ENCODE assay signal across 24 cellular contexts in the genomic region with DNA sequence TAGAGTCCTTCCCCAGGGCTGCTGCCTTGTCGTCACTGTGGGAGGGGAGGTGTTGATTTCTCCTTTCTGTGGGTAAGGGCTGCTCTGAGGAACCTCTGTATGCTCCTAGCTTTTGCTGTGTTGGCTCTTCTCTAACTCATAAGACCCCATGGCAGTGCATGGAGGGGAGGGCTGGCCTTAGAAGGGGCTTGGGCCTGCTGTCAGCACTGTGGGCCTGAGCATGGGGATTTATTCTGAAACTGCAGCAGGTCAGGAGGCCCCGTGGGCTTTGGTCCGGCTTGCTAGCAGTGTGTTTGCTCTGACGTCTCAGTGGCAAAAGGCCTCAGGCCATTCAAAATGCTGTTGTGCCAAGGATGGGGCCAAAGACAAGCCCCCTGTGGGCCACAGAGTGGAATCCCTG. TPM values are rescaled to one million over a fixed set of nuclear protein-coding genes. Genes with fewer than 3 reads are reported as not detected.
A peak's percentile ranks its signal among the peaks of the same experiment; 100 is the strongest.
DNase-seq lines count a peak whose midpoint lies in the region; ATAC-seq and TF ChIP-seq lines count a peak whose summit lies in the region.
"Had no signal": no experiment of that assay in that cellular context is flagged by ENCODE, and none has a peak within 500 bp of the region (broad histone marks: within the 10 kb centered on the region; RNA-seq: fewer than 3 reads in every experiment).

No MANE protein-coding gene starts in this region.

- no peaks in the 10 kb centered on the region for H3K79me1 ChIP-seq in H9 (ENCODE audit: insufficient read depth, low read depth, low read length, poor library complexity, severe bottlenecking)

- H4K8ac ChIP-seq in H9 (replicated peaks; ENCODE audit: insufficient read length, low read depth, low read length): no peak overlapping the region

- no peaks in the 10 kb centered on the region for H3K79me2 ChIP-seq in H9 (ENCODE audit: insufficient read depth, low read length)

- TF ChIP-seq CTCF in Caco-2 (IDR thresholded peaks at IDR 0.05; ENCODE audit: insufficient read depth in 1 of 2, low read depth in 1 of 2, low read length in 1 of 2, severe bottlenecking in 1 of 2, unreplicated experiment in 1 of 2) (no peak), H9 (conservative IDR thresholded peaks at IDR 0.05) (no peak), stomach (IDR thresholded peaks at IDR 0.05) (no peak)

- H3K27me3 ChIP-seq in Caco-2 (replicated peaks; ENCODE audit: control insufficient read depth, insufficient read depth, low read length): no peaks in the 10 kb centered on the region
- H3K27me3 ChIP-seq in H9 (ENCODE audit: insufficient read depth, low read length): peaks cover 3% of the 10 kb centered on the region; the same call in 1 of the 2 replicates
- H3K27me3 ChIP-seq in stomach: peaks cover 0 to 7% (median 2%) of the 10 kb centered on the region in 3 donors

- H3K27ac ChIP-seq in H9 (ENCODE audit: insufficient read length, low read depth, low read length) (no peak overlapping the region), stomach (no peak overlapping the region)
- H3K27ac ChIP-seq: C4-2B, RWPE1 had no signal

- H3K36me3 Mint-ChIP-seq in Caco-2 (ENCODE audit: insufficient read depth, unreplicated experiment) (peaks cover 9% of the 10 kb centered on the region), H9 (ENCODE audit: insufficient read depth in 1 of 3, low read depth in 3 of 3) (no peaks in the 10 kb centered on the region; a peak in 1 of 7 replicates)
- peaks cover 9% of the 10 kb centered on the region for H3K36me3 Mint-ChIP-seq in effector memory CD8-positive, alpha-beta T cell (ENCODE audit: insufficient read depth)
- H3K36me3 Mint-ChIP-seq: CD8-positive, alpha-beta T cell had no signal

- H3K9me3 Mint-ChIP-seq in Caco-2 (ENCODE audit: unreplicated experiment): no peaks in the 10 kb centered on the region
- no peaks in the 10 kb centered on the region; a peak in 1 of 5 replicates for H3K9me3 Mint-ChIP-seq in H9
- H3K9me3 Mint-ChIP-seq in effector memory CD8-positive, alpha-beta T cell: no peaks in the 10 kb centered on the region
- H3K9me3 Mint-ChIP-seq: CD8-positive, alpha-beta T cell had no signal

- no peak overlapping the region for H3K56ac ChIP-seq in H9 (ENCODE audit: insufficient read length, low read depth, low read length)

- H3K18ac ChIP-seq in H9 (ENCODE audit: insufficient read length, low read depth, low read length): no peak overlapping the region

- H3T11ph ChIP-seq in H9 (ENCODE audit: low read length): no peak overlapping the region

- no peak overlapping the region for H2BK20ac ChIP-seq in H9 (ENCODE audit: low read depth, low read length, poor library complexity, severe bottlenecking)

- H3K4me1 Mint-ChIP-seq in Caco-2 (ENCODE audit: low read depth, unreplicated experiment) (peaks cover 10% of the 10 kb centered on the region), H9 (peaks cover 9 to 30% of the 10 kb centered on the region in 2 experiments)
- no peaks in the 10 kb centered on the region for H3K4me1 Mint-ChIP-seq in effector memory CD8-positive, alpha-beta T cell (ENCODE audit: low read depth in 2 of 2)
- H3K4me1 Mint-ChIP-seq: B cell had no signal

- H2BK15ac ChIP-seq in H9 (ENCODE audit: low read depth, low read length): no peak overlapping the region

- no peak overlapping the region for H3K9ac ChIP-seq in H9 (ENCODE audit: extremely low read depth, insufficient read length, low read length)

- H3K23ac ChIP-seq in H9 (ENCODE audit: insufficient read length, low read depth, low read length): no peak overlapping the region

- H3K27ac Mint-ChIP-seq in Caco-2 (ENCODE audit: unreplicated experiment) (peak overlapping the region; percentile 64), H9 (peak overlapping the region in 1 of 3 experiments; percentile 82; a peak in 1 of 7 replicates)
- H3K27ac Mint-ChIP-seq in effector memory CD8-positive, alpha-beta T cell: no peak overlapping the region
- H3K27ac Mint-ChIP-seq: B cell; CD8-positive, alpha-beta T cell had no signal

- POLR2A ChIA-PET in Caco-2 (lab: Charles Lee): interaction anchor here (0.6 kb wide), 1 partner anchor 113 kb away, joined by 8 read pairs; no protein-coding TSS in a partner anchor

- H3K4me2 ChIP-seq in H9 (ENCODE audit: insufficient read depth, insufficient read length, low read length): no peak overlapping the region

- H3K4me1 ChIP-seq in Caco-2 (peaks cover 24% of the 10 kb centered on the region), H9 (ENCODE audit: insufficient read depth, low read length) (no peaks in the 10 kb centered on the region; the same call in 1 of the 2 replicates), stomach (peaks cover under 1 to 6% (median 4%) of the 10 kb centered on the region in 4 donors)

- no peak overlapping the region for H2AFZ ChIP-seq in H9 (ENCODE audit: low read length)

- no peak for TF ChIP-seq POLR2A in stomach (IDR thresholded peaks at IDR 0.05)

- H2AK5ac ChIP-seq in H9 (ENCODE audit: insufficient read length, low read length): no peak overlapping the region

- no peak overlapping the region for H2BK5ac ChIP-seq in H9 (ENCODE audit: insufficient read length, low read length)

- H3K4me3 ChIP-seq in Caco-2 (ENCODE audit: low read depth, low read length) (no peak overlapping the region), stomach (no peak overlapping the region)

- intact Hi-C loops in Caco-2 (cut with micrococcal nuclease; ENCODE audit: unreplicated experiment): no loop called here
- intact Hi-C loops in stomach (cut with DNase I; ENCODE audit: low total_unique reads): loop anchor here (10.0 kb wide), 1 partner anchor 479 kb away; no protein-coding TSS in a partner anchor

- H4K91ac ChIP-seq in H9 (ENCODE audit: insufficient read length, low read depth, low read length): no peak overlapping the region

- no peak overlapping the region for H2BK120ac ChIP-seq in H9 (ENCODE audit: low read depth, low read length, poor library complexity, severe bottlenecking)

- DNase-seq in Caco-2 (peak in 1 of 2 experiments; percentile 7), H9 (peak; percentile 17), mesenteric fat pad (ENCODE audit: low spot score) (peak; percentile 59), stomach (peak; percentile 7)
- no peak for DNase-seq in effector memory CD8-positive, alpha-beta T cell
- DNase-seq in stimulated activated CD4-positive, alpha-beta T cell treated with anti-CD3 and anti-CD28 coated beads, Interleukin-1b, Interleukin-23, amount 100 ng/mL, for 48 hours: no peak
- DNase-seq: CD8-positive, alpha-beta T cell; DMS153; DND-41; KBM-7; MM.1S; NCI-H1048; NCI-H1417; NCI-H1694; NCI-H2029 treated with DMSO at 0.1 percent for 48 hours; NCI-H2227 treated with DMSO at 0.1 percent for 48 hours; NCI-H69; SHP77 treated with DMSO at 0.1 percent for 48 hours had no signal

- H3K9me3 ChIP-seq in Caco-2: no peaks in the 10 kb centered on the region
- no peaks in the 10 kb centered on the region for H3K9me3 ChIP-seq in H9 (ENCODE audit: control insufficient read depth, low read depth, low read length)
- no peaks in the 10 kb centered on the region for H3K9me3 ChIP-seq in stomach

- H3K4me3 Mint-ChIP-seq in Caco-2 (ENCODE audit: unreplicated experiment) (no peak overlapping the region), H9 (no peak overlapping the region)
- H3K4me3 Mint-ChIP-seq in effector memory CD8-positive, alpha-beta T cell: no peak overlapping the region
- H3K4me3 Mint-ChIP-seq: B cell; CD8-positive, alpha-beta T cell had no signal

- CTCF ChIA-PET in Caco-2 (lab: Charles Lee): no interaction called here

- H3K14ac ChIP-seq in H9 (ENCODE audit: insufficient read depth, low read length): no peak overlapping the region

- H3K27me3 Mint-ChIP-seq in Caco-2 (ENCODE audit: insufficient read depth, unreplicated experiment) (no peaks in the 10 kb centered on the region), H9 (ENCODE audit: low read depth) (peaks cover 26% of the 10 kb centered on the region)
- H3K27me3 Mint-ChIP-seq in effector memory CD8-positive, alpha-beta T cell: peaks cover 20 to 52% of the 10 kb centered on the region in 2 donors

- H3K36me3 ChIP-seq in Caco-2 (ENCODE audit: control insufficient read depth, insufficient read depth, low read length) (no peaks in the 10 kb centered on the region), stomach (no peaks in the 10 kb centered on the region)

- no peak for TF ChIP-seq EP300 in stomach (IDR thresholded peaks at IDR 0.05)

- H3K23me2 ChIP-seq in H9 (ENCODE audit: insufficient read length, low read depth, low read length, poor library complexity, severe bottlenecking): no peaks in the 10 kb centered on the region

- no peak for ATAC-seq in effector memory CD8-positive, alpha-beta T cell (replicated peaks)
- no peak for ATAC-seq in HG02973 (IDR thresholded peaks at IDR 0.05; ENCODE audit: unreplicated experiment)
- ATAC-seq: CD8-positive, alpha-beta T cell had no signal

- peaks cover 2% of the 10 kb centered on the region for H4K20me1 ChIP-seq in H9 (ENCODE audit: control insufficient read depth, insufficient read depth, insufficient read length)

- BruUV-seq in Caco-2 (replicated peaks; lab: Mats Ljungman, UMichigan): no TSS peak

- no CpG with 5 or more reads among the region's 4 CpGs for WGBS in H9 (ENCODE audit: extremely low coverage, insufficient read length, low lambda C conversion rate)
- 79 to 87% (median 86%) methylated on average over 1 to 4 of the region's 4 CpGs for WGBS in stomach, 5 donors

- no peak overlapping the region for H3K4ac ChIP-seq in H9 (ENCODE audit: low read depth, low read length)

- H2BK12ac ChIP-seq in H9 (ENCODE audit: insufficient read length, low read depth, low read length): no peak overlapping the region

- no peak overlapping the region for H4K5ac ChIP-seq in H9 (ENCODE audit: insufficient read length, low read depth, low read length)

RNA-seq across cellular contexts. Expression of gene FGF18, which starts 6.8 kb away (rescaled TPM):
- total RNA-seq in Caco-2 (2022): 1.3 and 2.1 TPM in 2 replicates
- total RNA-seq in H9 (2021): 0.94 and 1.3 TPM in 2 replicates
- total RNA-seq in mesenteric fat pad: 1.7 TPM
- total RNA-seq in stomach: 1 to 10 TPM in 1 of 5 donors, under 1 TPM in 1, not detected in 3; 0.37 to 7.1 TPM
- under 1 TPM; 0.37 to 0.68 (median 0.46) TPM for polyA plus RNA-seq in stomach
- total RNA-seq: H4, NCI-H460 had no signal

RNA-seq across cellular contexts. Expression of gene NPM1, which starts 38.6 kb away (rescaled TPM):
- total RNA-seq in Caco-2 (2022) (2,112 and 2,207 TPM in 2 replicates), H9 (2021) (3,020 and 3,122 TPM in 2 replicates), mesenteric fat pad (526 TPM), stomach (100 to 1,000 TPM; 289 to 989 (median 416) TPM)
- 1,000 to 10,000 TPM; 2,122 to 3,788 (median 2,464) TPM for polyA plus RNA-seq in stomach

Comparison
In these comparisons a context has a peak if more than half of its experiments do, and no peak if none do; other contexts are left out.
1. DNase-seq: peak in H9 (single experiment), mesenteric fat pad (single experiment) and stomach (single experiment); none in effector memory CD8-positive, alpha-beta T cell (0 of 3) and stimulated activated CD4-positive, alpha-beta T cell treated with anti-CD3 and anti-CD28 coated beads, Interleukin-1b, Interleukin-23, amount 100 ng/mL, for 48 hours (single experiment).